10 cellular contexts compared by ENCODE assay signal in genomic region chr12:118190266-118190665, GRCh38. TPM values are rescaled to one million over a fixed set of nuclear protein-coding genes. Genes with fewer than 3 reads are reported as not detected.
DNase-seq lines count a peak whose midpoint lies in the region; ATAC-seq, FAIRE-seq and TF ChIP-seq lines count a peak whose summit lies in the region.
"Had no signal": no experiment of that assay in that cellular context is flagged by ENCODE, and none has a peak within 500 bp of the region (broad histone marks: within the 10 kb centered on the region; RNA-seq: fewer than 3 reads in every experiment).

No MANE protein-coding gene starts in this region.

- H3K27me3 ChIP-seq in pancreas: no peaks in the 10 kb centered on the region
- no peaks in the 10 kb centered on the region for H3K27me3 ChIP-seq in CD8-positive, alpha-beta memory T cell (ENCODE audit: insufficient read depth, low read length, poor library complexity, severe bottlenecking)

- H3K4me3 ChIP-seq in pancreas: peak overlapping the region in 2 of 4 donors; percentile 21 to 37
- H3K4me3 ChIP-seq in CD8-positive, alpha-beta memory T cell (ENCODE audit: low read length): no peak overlapping the region

- TF ChIP-seq CTCF in pancreas (IDR thresholded peaks at IDR 0.05) (no peak), GM13976 (IDR thresholded peaks at IDR 0.05; ENCODE audit: borderline replicate concordance, control extremely low read depth, extremely low read depth, insufficient read depth, missing control alignments) (no peak)

- peak overlapping the region in 1 of 7 donors; percentile 40 for H3K4me3 Mint-ChIP-seq in CD8-positive, alpha-beta memory T cell

- peaks cover 0 to 38% (median 23%) of the 10 kb centered on the region in 3 donors for H3K4me1 ChIP-seq in pancreas
- no peaks in the 10 kb centered on the region for H3K4me1 ChIP-seq in CD8-positive, alpha-beta memory T cell (ENCODE audit: insufficient read depth, low read length)

- no peaks in the 10 kb centered on the region for H3K9me3 ChIP-seq in pancreas
- no peaks in the 10 kb centered on the region for H3K9me3 ChIP-seq in CD8-positive, alpha-beta memory T cell (ENCODE audit: low read length)

- POLR2A ChIA-PET in CD8-positive, alpha-beta memory T cell (lab: Charles Lee): no interaction called here

- no peaks in the 10 kb centered on the region for H3K9me3 Mint-ChIP-seq in CD8-positive, alpha-beta memory T cell

- intact Hi-C loops in pancreas (cut with DNase I): no loop called here

- peak; percentile 63 to 81 (median 70) for ATAC-seq in pancreas
- ATAC-seq in GM19455 (IDR thresholded peaks at IDR 0.05; ENCODE audit: unreplicated experiment): no peak
- ATAC-seq in HG03045 (IDR thresholded peaks at IDR 0.05; ENCODE audit: unreplicated experiment): no peak

- in situ Hi-C loops in GM13976 (cut with MboI; ENCODE audit: low sequenced_read_pairs, unreplicated experiment): no loop called here

- H3K36me3 Mint-ChIP-seq in CD8-positive, alpha-beta memory T cell: peaks cover 0 to 55% (median 12%) of the 10 kb centered on the region in 3 donors

- 13 to 16% methylated on average over 11 of the region's 11 CpGs for WGBS in pancreas, 2 donors

- H3K27me3 Mint-ChIP-seq in CD8-positive, alpha-beta memory T cell: no peaks in the 10 kb centered on the region

- H3K4me1 Mint-ChIP-seq in CD8-positive, alpha-beta memory T cell: peaks cover 9 to 13% (median 13%) of the 10 kb centered on the region in 3 donors

- CTCF ChIA-PET in CD8-positive, alpha-beta memory T cell (lab: Charles Lee): no interaction called here

- DNase-seq in DMS153 (lab: John Stamatoyannopoulos, UW) (peak; percentile 39), SK-N-DZ (ENCODE audit: low spot score) (peak; percentile 74), foreskin melanocyte (peak; percentile 46), pancreas (peak in 1 of 6 donors; percentile 31), GM13976 (ENCODE audit: low spot score) (no peak)
- no peak for DNase-seq in CD8-positive, alpha-beta memory T cell
- DNase-seq: activated T-cell treated with anti-CD3 and anti-CD28 coated beads for 4 hours had no signal

- no peak for FAIRE-seq in pancreas (lab: Jason Lieb, UNC)

- peak overlapping the region in 3 of 4 donors; percentile 40 to 84 (median 82) for H3K27ac ChIP-seq in pancreas
- no peak overlapping the region for H3K27ac ChIP-seq in CD8-positive, alpha-beta memory T cell (ENCODE audit: low read depth, low read length)
- H3K27ac ChIP-seq: KMS-11 had no signal

- peaks cover 0 to 2% (median 0%) of the 10 kb centered on the region in 3 donors for H3K36me3 ChIP-seq in pancreas
- H3K36me3 ChIP-seq in CD8-positive, alpha-beta memory T cell (ENCODE audit: insufficient read depth, low read length): peaks cover 14% of the 10 kb centered on the region

- peak overlapping the region in 1 of 8 donors; percentile 33 for H3K27ac Mint-ChIP-seq in CD8-positive, alpha-beta memory T cell

RNA-seq across cellular contexts. Expression of gene PEBP1, which starts 54.3 kb away (rescaled TPM):
- polyA plus RNA-seq in SK-N-DZ (2014; cell fraction: cytosol; rRNA removed): 776 and 855 TPM in 2 replicates
- polyA plus RNA-seq in SK-N-DZ (2014; cell fraction: nucleus; rRNA removed): 293 and 383 TPM in 2 replicates
- 100 to 1,000 TPM; 106 to 146 (median 132) TPM for total RNA-seq in pancreas
- 100 to 1,000 TPM; 216 to 287 TPM for polyA plus RNA-seq in pancreas
- total RNA-seq in CD8-positive, alpha-beta memory T cell: 100 to 1,000 TPM; 140 to 142 TPM
- 317 TPM for polyA plus RNA-seq in CD8-positive, alpha-beta memory T cell

Comparison
In these comparisons a context has a peak if more than half of its experiments do, and no peak if none do; other contexts are left out.
1. DNase-seq: peak in DMS153 (single experiment), SK-N-DZ (single experiment) and foreskin melanocyte (single experiment); none in GM13976 (single experiment) and CD8-positive, alpha-beta memory T cell (0 of 5).
2. ATAC-seq: peak in pancreas (4 of 4); none in GM19455 (single experiment) and HG03045 (single experiment).